Comparison of ENCODE assay signal across 2 cellular contexts in the genomic region with DNA sequence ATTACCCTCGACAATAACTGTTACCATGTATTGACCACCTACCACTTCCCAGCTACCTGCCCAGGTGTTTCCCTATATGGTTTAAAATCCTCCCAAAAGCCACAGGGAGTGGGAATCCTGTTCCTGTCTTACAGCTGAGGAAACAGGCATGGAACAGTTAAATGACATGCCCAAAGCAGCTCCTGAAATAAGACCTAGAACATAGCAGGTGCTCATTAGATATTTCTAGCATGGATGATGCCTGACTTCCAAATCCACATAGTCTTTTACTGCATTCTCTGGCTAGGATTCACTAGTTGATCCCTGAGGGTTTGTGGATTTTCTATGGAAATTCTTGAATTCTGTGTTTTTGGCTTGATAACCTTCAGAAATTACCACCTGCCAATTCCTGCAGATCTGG.
TF ChIP-seq lines count a peak whose summit lies in the region.

No MANE protein-coding gene starts in this region.

TF ChIP-seq in HCT116, 20 proteins besides CTCF, POLR2A, EP300 and RAD21:
- TF ChIP-seq, protein P1, sequence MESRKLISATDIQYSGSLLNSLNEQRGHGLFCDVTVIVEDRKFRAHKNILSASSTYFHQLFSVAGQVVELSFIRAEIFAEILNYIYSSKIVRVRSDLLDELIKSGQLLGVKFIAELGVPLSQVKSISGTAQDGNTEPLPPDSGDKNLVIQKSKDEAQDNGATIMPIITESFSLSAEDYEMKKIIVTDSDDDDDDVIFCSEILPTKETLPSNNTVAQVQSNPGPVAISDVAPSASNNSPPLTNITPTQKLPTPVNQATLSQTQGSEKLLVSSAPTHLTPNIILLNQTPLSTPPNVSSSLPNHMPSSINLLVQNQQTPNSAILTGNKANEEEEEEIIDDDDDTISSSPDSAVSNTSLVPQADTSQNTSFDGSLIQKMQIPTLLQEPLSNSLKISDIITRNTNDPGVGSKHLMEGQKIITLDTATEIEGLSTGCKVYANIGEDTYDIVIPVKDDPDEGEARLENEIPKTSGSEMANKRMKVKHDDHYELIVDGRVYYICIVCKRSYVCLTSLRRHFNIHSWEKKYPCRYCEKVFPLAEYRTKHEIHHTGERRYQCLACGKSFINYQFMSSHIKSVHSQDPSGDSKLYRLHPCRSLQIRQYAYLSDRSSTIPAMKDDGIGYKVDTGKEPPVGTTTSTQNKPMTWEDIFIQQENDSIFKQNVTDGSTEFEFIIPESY (IDR thresholded peaks at IDR 0.05; ENCODE audit: extremely low read depth, insufficient replicate concordance, low read length) = no peak
- TF ChIP-seq TCF7L2 (IDR thresholded peaks at IDR 0.05; ENCODE audit: borderline replicate concordance, extremely low read depth, insufficient read depth, insufficient read length) (no peak), EGR1 (IDR thresholded peaks at IDR 0.05; ENCODE audit: low read depth) (no peak), YY1 (IDR thresholded peaks at IDR 0.05; ENCODE audit: extremely low read depth, insufficient replicate concordance, low read depth, low read length) (no peak), ZFX (IDR thresholded peaks at IDR 0.05) (no peak), SRF (IDR thresholded peaks at IDR 0.05; ENCODE audit: low read depth) (no peak), EZH2phosphoT487 (IDR thresholded peaks at IDR 0.05; ENCODE audit: borderline replicate concordance) (no peak), ELF1 (IDR thresholded peaks at IDR 0.05; ENCODE audit: borderline replicate concordance, low read depth) (no peak), EZH2 (IDR thresholded peaks at IDR 0.05) (no peak)
- TF ChIP-seq, protein P2, sequence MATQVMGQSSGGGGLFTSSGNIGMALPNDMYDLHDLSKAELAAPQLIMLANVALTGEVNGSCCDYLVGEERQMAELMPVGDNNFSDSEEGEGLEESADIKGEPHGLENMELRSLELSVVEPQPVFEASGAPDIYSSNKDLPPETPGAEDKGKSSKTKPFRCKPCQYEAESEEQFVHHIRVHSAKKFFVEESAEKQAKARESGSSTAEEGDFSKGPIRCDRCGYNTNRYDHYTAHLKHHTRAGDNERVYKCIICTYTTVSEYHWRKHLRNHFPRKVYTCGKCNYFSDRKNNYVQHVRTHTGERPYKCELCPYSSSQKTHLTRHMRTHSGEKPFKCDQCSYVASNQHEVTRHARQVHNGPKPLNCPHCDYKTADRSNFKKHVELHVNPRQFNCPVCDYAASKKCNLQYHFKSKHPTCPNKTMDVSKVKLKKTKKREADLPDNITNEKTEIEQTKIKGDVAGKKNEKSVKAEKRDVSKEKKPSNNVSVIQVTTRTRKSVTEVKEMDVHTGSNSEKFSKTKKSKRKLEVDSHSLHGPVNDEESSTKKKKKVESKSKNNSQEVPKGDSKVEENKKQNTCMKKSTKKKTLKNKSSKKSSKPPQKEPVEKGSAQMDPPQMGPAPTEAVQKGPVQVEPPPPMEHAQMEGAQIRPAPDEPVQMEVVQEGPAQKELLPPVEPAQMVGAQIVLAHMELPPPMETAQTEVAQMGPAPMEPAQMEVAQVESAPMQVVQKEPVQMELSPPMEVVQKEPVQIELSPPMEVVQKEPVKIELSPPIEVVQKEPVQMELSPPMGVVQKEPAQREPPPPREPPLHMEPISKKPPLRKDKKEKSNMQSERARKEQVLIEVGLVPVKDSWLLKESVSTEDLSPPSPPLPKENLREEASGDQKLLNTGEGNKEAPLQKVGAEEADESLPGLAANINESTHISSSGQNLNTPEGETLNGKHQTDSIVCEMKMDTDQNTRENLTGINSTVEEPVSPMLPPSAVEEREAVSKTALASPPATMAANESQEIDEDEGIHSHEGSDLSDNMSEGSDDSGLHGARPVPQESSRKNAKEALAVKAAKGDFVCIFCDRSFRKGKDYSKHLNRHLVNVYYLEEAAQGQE (IDR thresholded peaks at IDR 0.05; ENCODE audit: low read depth) = no peak
- TF ChIP-seq, protein P3, sequence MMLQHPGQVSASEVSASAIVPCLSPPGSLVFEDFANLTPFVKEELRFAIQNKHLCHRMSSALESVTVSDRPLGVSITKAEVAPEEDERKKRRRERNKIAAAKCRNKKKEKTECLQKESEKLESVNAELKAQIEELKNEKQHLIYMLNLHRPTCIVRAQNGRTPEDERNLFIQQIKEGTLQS (IDR thresholded peaks at IDR 0.05) = no peak
- TF ChIP-seq, protein P4, sequence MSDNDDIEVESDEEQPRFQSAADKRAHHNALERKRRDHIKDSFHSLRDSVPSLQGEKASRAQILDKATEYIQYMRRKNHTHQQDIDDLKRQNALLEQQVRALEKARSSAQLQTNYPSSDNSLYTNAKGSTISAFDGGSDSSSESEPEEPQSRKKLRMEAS (IDR thresholded peaks at IDR 0.05) = no peak

TF ChIP-seq in GM23338, 12 proteins besides CTCF, POLR2A, EP300 and RAD21:
- TF ChIP-seq EZH2phosphoT487 (IDR thresholded peaks at IDR 0.05; ENCODE audit: unreplicated experiment) (no peak), EZH2 (IDR thresholded peaks at IDR 0.05; ENCODE audit: low read depth, unreplicated experiment) (no peak)
- TF ChIP-seq, protein P5, sequence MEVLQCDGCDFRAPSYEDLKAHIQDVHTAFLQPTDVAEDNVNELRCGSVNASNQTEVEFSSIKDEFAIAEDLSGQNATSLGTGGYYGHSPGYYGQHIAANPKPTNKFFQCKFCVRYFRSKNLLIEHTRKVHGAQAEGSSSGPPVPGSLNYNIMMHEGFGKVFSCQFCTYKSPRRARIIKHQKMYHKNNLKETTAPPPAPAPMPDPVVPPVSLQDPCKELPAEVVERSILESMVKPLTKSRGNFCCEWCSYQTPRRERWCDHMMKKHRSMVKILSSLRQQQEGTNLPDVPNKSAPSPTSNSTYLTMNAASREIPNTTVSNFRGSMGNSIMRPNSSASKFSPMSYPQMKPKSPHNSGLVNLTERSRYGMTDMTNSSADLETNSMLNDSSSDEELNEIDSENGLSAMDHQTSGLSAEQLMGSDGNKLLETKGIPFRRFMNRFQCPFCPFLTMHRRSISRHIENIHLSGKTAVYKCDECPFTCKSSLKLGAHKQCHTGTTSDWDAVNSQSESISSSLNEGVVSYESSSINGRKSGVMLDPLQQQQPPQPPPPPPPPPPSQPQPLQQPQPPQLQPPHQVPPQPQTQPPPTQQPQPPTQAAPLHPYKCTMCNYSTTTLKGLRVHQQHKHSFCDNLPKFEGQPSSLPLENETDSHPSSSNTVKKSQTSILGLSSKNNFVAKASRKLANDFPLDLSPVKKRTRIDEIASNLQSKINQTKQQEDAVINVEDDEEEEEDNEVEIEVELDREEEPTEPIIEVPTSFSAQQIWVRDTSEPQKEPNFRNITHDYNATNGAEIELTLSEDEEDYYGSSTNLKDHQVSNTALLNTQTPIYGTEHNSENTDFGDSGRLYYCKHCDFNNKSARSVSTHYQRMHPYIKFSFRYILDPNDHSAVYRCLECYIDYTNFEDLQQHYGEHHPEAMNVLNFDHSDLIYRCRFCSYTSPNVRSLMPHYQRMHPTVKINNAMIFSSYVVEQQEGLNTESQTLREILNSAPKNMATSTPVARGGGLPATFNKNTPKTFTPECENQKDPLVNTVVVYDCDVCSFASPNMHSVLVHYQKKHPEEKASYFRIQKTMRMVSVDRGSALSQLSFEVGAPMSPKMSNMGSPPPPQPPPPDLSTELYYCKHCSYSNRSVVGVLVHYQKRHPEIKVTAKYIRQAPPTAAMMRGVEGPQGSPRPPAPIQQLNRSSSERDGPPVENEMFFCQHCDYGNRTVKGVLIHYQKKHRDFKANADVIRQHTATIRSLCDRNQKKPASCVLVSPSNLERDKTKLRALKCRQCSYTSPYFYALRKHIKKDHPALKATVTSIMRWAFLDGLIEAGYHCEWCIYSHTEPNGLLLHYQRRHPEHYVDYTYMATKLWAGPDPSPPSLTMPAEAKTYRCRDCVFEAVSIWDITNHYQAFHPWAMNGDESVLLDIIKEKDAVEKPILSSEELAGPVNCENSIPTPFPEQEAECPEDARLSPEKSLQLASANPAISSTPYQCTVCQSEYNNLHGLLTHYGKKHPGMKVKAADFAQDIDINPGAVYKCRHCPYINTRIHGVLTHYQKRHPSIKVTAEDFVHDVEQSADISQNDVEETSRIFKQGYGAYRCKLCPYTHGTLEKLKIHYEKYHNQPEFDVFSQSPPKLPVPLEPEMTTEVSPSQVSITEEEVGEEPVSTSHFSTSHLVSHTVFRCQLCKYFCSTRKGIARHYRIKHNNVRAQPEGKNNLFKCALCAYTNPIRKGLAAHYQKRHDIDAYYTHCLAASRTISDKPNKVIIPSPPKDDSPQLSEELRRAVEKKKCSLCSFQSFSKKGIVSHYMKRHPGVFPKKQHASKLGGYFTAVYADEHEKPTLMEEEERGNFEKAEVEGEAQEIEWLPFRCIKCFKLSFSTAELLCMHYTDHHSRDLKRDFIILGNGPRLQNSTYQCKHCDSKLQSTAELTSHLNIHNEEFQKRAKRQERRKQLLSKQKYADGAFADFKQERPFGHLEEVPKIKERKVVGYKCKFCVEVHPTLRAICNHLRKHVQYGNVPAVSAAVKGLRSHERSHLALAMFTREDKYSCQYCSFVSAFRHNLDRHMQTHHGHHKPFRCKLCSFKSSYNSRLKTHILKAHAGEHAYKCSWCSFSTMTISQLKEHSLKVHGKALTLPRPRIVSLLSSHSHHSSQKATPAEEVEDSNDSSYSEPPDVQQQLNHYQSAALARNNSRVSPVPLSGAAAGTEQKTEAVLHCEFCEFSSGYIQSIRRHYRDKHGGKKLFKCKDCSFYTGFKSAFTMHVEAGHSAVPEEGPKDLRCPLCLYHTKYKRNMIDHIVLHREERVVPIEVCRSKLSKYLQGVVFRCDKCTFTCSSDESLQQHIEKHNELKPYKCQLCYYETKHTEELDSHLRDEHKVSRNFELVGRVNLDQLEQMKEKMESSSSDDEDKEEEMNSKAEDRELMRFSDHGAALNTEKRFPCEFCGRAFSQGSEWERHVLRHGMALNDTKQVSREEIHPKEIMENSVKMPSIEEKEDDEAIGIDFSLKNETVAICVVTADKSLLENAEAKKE (CRISPR knock-in tag; IDR thresholded peaks at IDR 0.05) = no peak
